In the genomic region with DNA sequence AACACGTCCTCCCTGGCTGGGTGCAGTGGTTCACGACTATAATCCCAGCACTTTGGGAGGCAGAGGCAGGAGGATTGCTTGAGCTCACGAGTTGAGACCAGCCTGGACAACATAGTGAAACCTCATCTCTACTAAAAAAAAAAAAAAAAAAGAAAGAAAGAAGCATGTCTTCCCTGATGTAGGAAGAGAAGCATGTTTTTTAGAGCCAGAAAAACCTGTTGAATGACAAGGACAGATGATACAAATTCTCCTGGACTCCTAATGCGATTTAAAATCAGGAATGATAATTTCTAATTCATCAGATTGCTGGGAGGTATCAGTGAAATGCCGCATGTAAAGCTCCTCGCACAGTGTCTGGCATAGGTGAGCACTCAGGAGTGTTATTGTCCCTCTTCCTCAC, we compare ENCODE assay signal across 16 cellular contexts. TPM values are rescaled to one million over a fixed set of nuclear protein-coding genes. Genes with fewer than 3 reads are reported as not detected.
A peak's percentile ranks its signal among the peaks of the same experiment; 100 is the strongest.
DNase-seq lines count a peak whose midpoint lies in the region; ATAC-seq and TF ChIP-seq lines count a peak whose summit lies in the region.
"Had no signal": no experiment of that assay in that cellular context is flagged by ENCODE, and none has a peak within 500 bp of the region (broad histone marks: within the 10 kb centered on the region; RNA-seq: fewer than 3 reads in every experiment).

No MANE protein-coding gene starts in this region.

- H3K9me3 Mint-ChIP-seq in GM23338: peaks cover 7% of the 10 kb centered on the region; the same call in 1 of the 3 replicates
- H3K9me3 Mint-ChIP-seq in activated CD8-positive, alpha-beta T cell treated with anti-CD3 and anti-CD28 coated beads, Interleukin-2, amount 10 ng/mL, durations not matched to agents 7 days and 5 days (ENCODE audit: insufficient read depth): no peaks in the 10 kb centered on the region
- H3K9me3 Mint-ChIP-seq: CD4-positive, alpha-beta T cell; CD8-positive, alpha-beta T cell had no signal

- no peak for TF ChIP-seq CTCF in GM23338 (conservative IDR thresholded peaks at IDR 0.05; ENCODE audit: low read depth in 2 of 2)

- H4K8ac ChIP-seq in mesendoderm (ENCODE audit: low read depth, low read length): no peak overlapping the region
- no peak overlapping the region for H4K8ac ChIP-seq in trophoblast cell (ENCODE audit: low read depth, low read length)

- DNase-seq in GM23338 (ENCODE audit: low spot score) (no peak), mesendoderm (no peak), trophoblast cell (no peak)
- DNase-seq in activated CD8-positive, alpha-beta T cell treated with anti-CD3 and anti-CD28 coated beads, Interleukin-2, amount 10 ng/mL, durations not matched to agents 7 days and 5 days: no peak
- DNase-seq: AML-193; Caco-2; Calu3; CD4-positive, alpha-beta T cell; CD8-positive, alpha-beta T cell; GF-D8 had no signal

- no peak overlapping the region for H3K4me3 Mint-ChIP-seq in GM23338
- no peak overlapping the region for H3K4me3 Mint-ChIP-seq in activated CD8-positive, alpha-beta T cell treated with anti-CD3 and anti-CD28 coated beads, Interleukin-2, amount 10 ng/mL, durations not matched to agents 7 days and 5 days
- H3K4me3 Mint-ChIP-seq: B cell; CD4-positive, alpha-beta T cell; CD8-positive, alpha-beta T cell had no signal

- H2AFZ ChIP-seq in GM23338 (peak overlapping the region; percentile 74), trophoblast cell (ENCODE audit: insufficient read depth, low read length, poor library complexity) (no peak overlapping the region)

- H3F3A ChIP-seq in GM23338 (replicated peaks; ENCODE audit: low read depth): no peaks in the 10 kb centered on the region

- no peaks in the 10 kb centered on the region for H3K9me3 ChIP-seq in trophoblast cell (ENCODE audit: insufficient read depth, low read depth, low read length)
- H3K9me3 ChIP-seq: A549, Caco-2 had no signal

- no peaks in the 10 kb centered on the region for H3K36me3 ChIP-seq in GM23338 (ENCODE audit: insufficient read depth)
- no peaks in the 10 kb centered on the region for H3K36me3 ChIP-seq in mesendoderm (ENCODE audit: control insufficient read depth, insufficient read depth, low read length)
- no peaks in the 10 kb centered on the region for H3K36me3 ChIP-seq in trophoblast cell (ENCODE audit: control insufficient read depth in 1 of 2, insufficient read depth in 2 of 2, low read length in 2 of 2)
- H3K36me3 ChIP-seq: BLaER1 treated with 17β-estradiol and CSF1 and Interleukin-3, amounts not matched to agents 10 nM and 100 nM had no signal

- H2BK12ac ChIP-seq in trophoblast cell (ENCODE audit: low read length): peak overlapping the region; percentile 63

- POLR2A ChIA-PET in activated CD8-positive, alpha-beta T cell treated with anti-CD3 and anti-CD28 coated beads, Interleukin-2, amount 10 ng/mL, durations not matched to agents 7 days and 5 days (lab: Charles Lee): no interaction called here

- no peak overlapping the region for H4K12ac ChIP-seq in trophoblast cell (ENCODE audit: low read depth, low read length)

- H4K20me1 ChIP-seq in GM23338 (replicated peaks; ENCODE audit: insufficient read depth): no peaks in the 10 kb centered on the region
- H4K20me1 ChIP-seq: BLaER1 treated with 17β-estradiol and CSF1 and Interleukin-3, amounts not matched to agents 10 nM and 100 nM had no signal

- H3K4me1 ChIP-seq in GM23338 (ENCODE audit: insufficient read depth): peaks cover 12% of the 10 kb centered on the region; the same call in 1 of the 2 replicates
- no peaks in the 10 kb centered on the region for H3K4me1 ChIP-seq in mesendoderm (ENCODE audit: control insufficient read depth, low read depth, low read length)
- H3K4me1 ChIP-seq in trophoblast cell (ENCODE audit: control insufficient read depth in 1 of 2, insufficient read depth in 2 of 2, low read length in 2 of 2): peaks cover 0 to 7% of the 10 kb centered on the region in 2 experiments
- H3K4me1 ChIP-seq: A549; BLaER1 treated with 17β-estradiol and CSF1 and Interleukin-3, amounts not matched to agents 10 nM and 100 nM; Caco-2 had no signal

- H3K4ac ChIP-seq in mesendoderm (ENCODE audit: low read depth, low read length): no peak overlapping the region
- H3K4ac ChIP-seq in trophoblast cell (ENCODE audit: low read depth, low read length): no peak overlapping the region

- no peak overlapping the region for H3K14ac ChIP-seq in trophoblast cell (ENCODE audit: low read length)

- no peak overlapping the region for H2BK15ac ChIP-seq in mesendoderm (replicated peaks; ENCODE audit: low read depth)

- ATAC-seq in GM23338 (no peak), GM21619 (IDR thresholded peaks at IDR 0.05; ENCODE audit: unreplicated experiment) (no peak)
- no peak for ATAC-seq in activated CD8-positive, alpha-beta T cell treated with anti-CD3 and anti-CD28 coated beads, Interleukin-2, amount 10 ng/mL, durations not matched to agents 7 days and 5 days
- ATAC-seq: A549; CD8-positive, alpha-beta T cell had no signal

- H2BK120ac ChIP-seq in mesendoderm (ENCODE audit: low read depth, low read length) (no peak overlapping the region), trophoblast cell (ENCODE audit: insufficient read depth, low read length, poor library complexity) (no peak overlapping the region)

- H3K4me2 ChIP-seq in GM23338 (no peak overlapping the region), mesendoderm (ENCODE audit: low read length) (no peak overlapping the region), trophoblast cell (ENCODE audit: low read length) (no peak overlapping the region)
- H3K4me2 ChIP-seq: A549; BLaER1 treated with 17β-estradiol and CSF1 and Interleukin-3, amounts not matched to agents 10 nM and 100 nM had no signal

- H3K9ac ChIP-seq in mesendoderm (ENCODE audit: low read length): no peak overlapping the region
- no peak overlapping the region for H3K9ac ChIP-seq in trophoblast cell (ENCODE audit: low read length)
- H3K9ac ChIP-seq: BLaER1 treated with 17β-estradiol and CSF1 and Interleukin-3, amounts not matched to agents 10 nM and 100 nM had no signal

- H3K23ac ChIP-seq in mesendoderm (ENCODE audit: low read length) (no peak overlapping the region), trophoblast cell (ENCODE audit: low read length) (no peak overlapping the region)

- H3K4me3 ChIP-seq in GM23338: no peak overlapping the region
- no peak overlapping the region for H3K4me3 ChIP-seq in mesendoderm (ENCODE audit: low read length)
- H3K4me3 ChIP-seq in trophoblast cell (ENCODE audit: low read depth, low read length): no peak overlapping the region
- H3K4me3 ChIP-seq: A549; BLaER1 treated with 17β-estradiol and CSF1 and Interleukin-3, amounts not matched to agents 10 nM and 100 nM had no signal

- H3K36me3 Mint-ChIP-seq in GM23338 (ENCODE audit: low read depth): peaks cover 7% of the 10 kb centered on the region; the same call in 2 of the 3 replicates
- no peaks in the 10 kb centered on the region for H3K36me3 Mint-ChIP-seq in activated CD8-positive, alpha-beta T cell treated with anti-CD3 and anti-CD28 coated beads, Interleukin-2, amount 10 ng/mL, durations not matched to agents 7 days and 5 days (ENCODE audit: low read depth)
- H3K36me3 Mint-ChIP-seq: CD8-positive, alpha-beta T cell had no signal

- no peak overlapping the region for H2AK5ac ChIP-seq in mesendoderm (ENCODE audit: low read length)
- H2AK5ac ChIP-seq in trophoblast cell (ENCODE audit: low read length): no peak overlapping the region

- no peaks in the 10 kb centered on the region for H3K9me2 ChIP-seq in GM23338 (ENCODE audit: insufficient read depth)

- H3K79me1 ChIP-seq in mesendoderm (ENCODE audit: low read length) (no peaks in the 10 kb centered on the region), trophoblast cell (ENCODE audit: low read length) (peaks cover 2% of the 10 kb centered on the region)

- H4K5ac ChIP-seq in mesendoderm (ENCODE audit: low read length): no peak overlapping the region

- CTCF ChIA-PET in activated CD8-positive, alpha-beta T cell treated with anti-CD3 and anti-CD28 coated beads, Interleukin-2, amount 10 ng/mL, durations not matched to agents 7 days and 5 days (lab: Charles Lee): interaction anchor here (0.8 to 2.3 kb wide), 6 partner anchors 15 to 73 kb away, joined by 3 to 13 read pairs (median 4); no protein-coding TSS in a partner anchor

- H3K27me3 ChIP-seq in GM23338 (ENCODE audit: insufficient read depth) (no peaks in the 10 kb centered on the region), mesendoderm (ENCODE audit: insufficient read depth, low read length, poor library complexity) (no peaks in the 10 kb centered on the region), trophoblast cell (ENCODE audit: insufficient read depth, low read length) (no peaks in the 10 kb centered on the region)
- H3K27me3 ChIP-seq: BLaER1 treated with 17β-estradiol and CSF1 and Interleukin-3, amounts not matched to agents 10 nM and 100 nM had no signal

- H3K18ac ChIP-seq in mesendoderm (ENCODE audit: low read length): no peak overlapping the region
- no peak overlapping the region for H3K18ac ChIP-seq in trophoblast cell (ENCODE audit: low read length)

- H3K4me1 Mint-ChIP-seq in GM23338: peaks cover 18% of the 10 kb centered on the region
- peaks cover 3% of the 10 kb centered on the region for H3K4me1 Mint-ChIP-seq in activated CD8-positive, alpha-beta T cell treated with anti-CD3 and anti-CD28 coated beads, Interleukin-2, amount 10 ng/mL, durations not matched to agents 7 days and 5 days (ENCODE audit: low read depth)
- H3K4me1 Mint-ChIP-seq: B cell had no signal

- peak overlapping the region; percentile 36 for H3K56ac ChIP-seq in mesendoderm (ENCODE audit: low read length)

- no peak overlapping the region for H3K27ac Mint-ChIP-seq in GM23338
- H3K27ac Mint-ChIP-seq in activated CD8-positive, alpha-beta T cell treated with anti-CD3 and anti-CD28 coated beads, Interleukin-2, amount 10 ng/mL, durations not matched to agents 7 days and 5 days: no peak overlapping the region
- H3K27ac Mint-ChIP-seq: B cell; CD4-positive, alpha-beta T cell; CD8-positive, alpha-beta T cell had no signal

- peak overlapping the region; percentile 64 for H4K91ac ChIP-seq in trophoblast cell (ENCODE audit: low read depth, low read length)

- H2BK5ac ChIP-seq in mesendoderm (ENCODE audit: low read length) (no peak overlapping the region), trophoblast cell (ENCODE audit: low read depth, low read length, poor library complexity) (no peak overlapping the region)

- peaks cover 2% of the 10 kb centered on the region for H3K27me3 Mint-ChIP-seq in GM23338 (ENCODE audit: insufficient read depth, low read depth, poor library complexity)
- peaks cover 7% of the 10 kb centered on the region for H3K27me3 Mint-ChIP-seq in activated CD8-positive, alpha-beta T cell treated with anti-CD3 and anti-CD28 coated beads, Interleukin-2, amount 10 ng/mL, durations not matched to agents 7 days and 5 days (ENCODE audit: low read depth)
- H3K27me3 Mint-ChIP-seq: CD4-positive, alpha-beta T cell had no signal

- no peaks in the 10 kb centered on the region for H3K79me2 ChIP-seq in GM23338 (replicated peaks; ENCODE audit: insufficient read depth)
- no peaks in the 10 kb centered on the region for H3K79me2 ChIP-seq in mesendoderm (ENCODE audit: control insufficient read depth, insufficient read depth, low read length)
- H3K79me2 ChIP-seq in trophoblast cell (ENCODE audit: control insufficient read depth, insufficient read depth, low read length, poor library complexity): no peaks in the 10 kb centered on the region

- H3K27ac ChIP-seq in GM23338 (ENCODE audit: low read depth): no peak overlapping the region
- no peak overlapping the region for H3K27ac ChIP-seq in mesendoderm (ENCODE audit: low read depth, low read length)
- no peak overlapping the region for H3K27ac ChIP-seq in trophoblast cell (ENCODE audit: low read depth, low read length)
- H3K27ac ChIP-seq: 22Rv1; A549; BLaER1 treated with 17β-estradiol and CSF1 and Interleukin-3, amounts not matched to agents 10 nM and 100 nM; C4-2B had no signal

- WGBS in mesendoderm (ENCODE audit: extremely low coverage, insufficient coverage, low lambda C conversion rate): no CpG with 5 or more reads among the region's 6 CpGs
- no CpG with 5 or more reads among the region's 6 CpGs for WGBS in trophoblast cell (ENCODE audit: extremely low coverage, insufficient coverage, insufficient read length)

RNA-seq across cellular contexts. Expression of a gene that starts 23.7 kb away (rescaled TPM):
- 48.2 and 48.5 TPM in 2 replicates for total RNA-seq in GM23338 (2014; rRNA removed; shearing (Covaris generic))
- polyA plus RNA-seq in GM23338 (2016; fragmentation: Nextera tagmentation; extraction: Ambion mirVana): 103 and 124 TPM in 2 replicates
- 58.7 TPM for polyA plus RNA-seq in mesendoderm (2013, experiment 1 of 2)
- polyA plus RNA-seq in mesendoderm (2013, experiment 2 of 2): 59.4 TPM
- polyA plus RNA-seq in trophoblast cell (2013): 101 and 113 TPM in 2 replicates
- total RNA-seq in activated CD8-positive, alpha-beta T cell treated with anti-CD3 and anti-CD28 coated beads, Interleukin-2, amount 10 ng/mL, durations not matched to agents 7 days and 5 days: 10 to 100 TPM; 60.4 to 72.6 TPM
